In the genomic region with DNA sequence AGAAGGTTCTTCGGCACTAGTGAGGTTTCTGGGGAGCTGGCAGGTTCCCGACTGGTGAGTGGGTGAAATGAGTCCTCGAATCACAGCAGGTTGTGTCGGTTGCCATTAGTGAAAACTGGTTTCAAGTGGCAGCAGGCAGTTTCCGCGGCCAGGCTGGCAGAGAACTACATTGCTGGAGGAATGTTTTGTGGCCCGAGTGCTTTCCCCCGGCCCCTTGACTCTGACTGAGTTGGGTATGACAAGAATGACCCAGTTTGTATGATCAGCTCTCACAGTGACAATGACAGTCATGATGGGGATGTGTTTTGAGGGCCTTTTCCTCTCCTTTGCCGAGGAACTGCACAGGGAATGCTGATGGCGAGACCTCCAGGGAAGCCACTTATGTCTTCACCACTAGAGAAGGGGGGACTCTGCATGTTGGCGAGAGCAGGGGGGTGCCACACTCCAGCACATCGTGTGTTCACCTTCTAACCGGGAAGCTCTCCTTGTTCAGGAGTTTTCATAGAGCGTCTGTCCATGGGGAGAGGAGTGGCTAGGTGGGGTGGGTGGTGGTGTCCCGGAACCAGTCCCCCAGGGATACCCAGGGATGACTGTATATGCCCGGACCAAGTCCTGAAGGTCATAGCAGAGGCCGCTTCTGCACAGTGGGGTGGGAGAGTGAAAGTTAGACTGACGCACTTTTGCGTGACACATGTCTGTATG, we compare ENCODE assay signal across 12 cellular contexts.
DNase-seq lines count a peak whose midpoint lies in the region; ATAC-seq and TF ChIP-seq lines count a peak whose summit lies in the region.
"Had no signal": no experiment of that assay in that cellular context is flagged by ENCODE, and none has a peak within 500 bp of the region (broad histone marks: within the 10 kb centered on the region; RNA-seq: fewer than 3 reads in every experiment).

No MANE protein-coding gene starts in this region.

- peaks cover 4% of the 10 kb centered on the region for H3K36me3 Mint-ChIP-seq in CD4-positive, alpha-beta T cell (ENCODE audit: low read depth)
- H3K36me3 Mint-ChIP-seq in activated naive CD4-positive, alpha-beta T cell treated with anti-CD3 and anti-CD28 coated beads, Interleukin-2, amount 50 U/mL, for 72 hours, result peaks cover 29 to 33% of the 10 kb centered on the region in 2 donors
- peaks cover 11% of the 10 kb centered on the region for H3K36me3 Mint-ChIP-seq in nephron (ENCODE audit: low read depth)
- no peaks in the 10 kb centered on the region for H3K36me3 Mint-ChIP-seq in MCF 10A (ENCODE audit: insufficient read depth, unreplicated experiment)

- BruUV-seq in MCF 10A (replicated peaks; lab: Mats Ljungman, UMichigan), result no TSS peak

- H3K27me3 Mint-ChIP-seq in CD4-positive, alpha-beta T cell, result no peaks in the 10 kb centered on the region
- H3K27me3 Mint-ChIP-seq in nephron (ENCODE audit: low read depth), result peaks cover 3% of the 10 kb centered on the region
- no peaks in the 10 kb centered on the region for H3K27me3 Mint-ChIP-seq in MCF 10A (ENCODE audit: insufficient read depth, unreplicated experiment)

- POLR2A ChIA-PET in CD4-positive, alpha-beta T cell (lab: Charles Lee), result interaction anchor here (1.0 to 3.4 kb wide), 3 partner anchors 12 to 331 kb away, joined by 3 to 26 read pairs (median 4); no protein-coding TSS in a partner anchor
- POLR2A ChIA-PET in MCF 10A (lab: Yijun Ruan, JAX), result no interaction called here

- CTCF ChIA-PET in CD4-positive, alpha-beta T cell (lab: Charles Lee), result interaction anchor here (1.8 kb wide), 1 partner anchor 23 kb away, joined by 7 read pairs; no protein-coding TSS in a partner anchor
- CTCF ChIA-PET in MCF 10A (lab: Yijun Ruan, JAX), result no interaction called here

- intact Hi-C loops in CD4-positive, alpha-beta T cell (cut with DNase I, micrococcal nuclease), result loop anchor here in 1 of 2 experiments (10.0 kb wide), 2 partner anchors 51 to 109 kb away; no protein-coding TSS in a partner anchor
- intact Hi-C loops in MCF 10A (cut with micrococcal nuclease), result no loop called here

- H3K9me3 Mint-ChIP-seq in CD4-positive, alpha-beta T cell, result peaks cover 2% of the 10 kb centered on the region
- peaks cover 9 to 15% of the 10 kb centered on the region in 2 donors for H3K9me3 Mint-ChIP-seq in activated naive CD4-positive, alpha-beta T cell treated with anti-CD3 and anti-CD28 coated beads, Interleukin-2, amount 50 U/mL, for 72 hours
- H3K9me3 Mint-ChIP-seq in nephron (peaks cover 2% of the 10 kb centered on the region), MCF 10A (ENCODE audit: unreplicated experiment) (no peaks in the 10 kb centered on the region)

- peak overlapping the region; percentile 92 for H3K27ac Mint-ChIP-seq in CD4-positive, alpha-beta T cell
- H3K27ac Mint-ChIP-seq in activated naive CD4-positive, alpha-beta T cell treated with anti-CD3 and anti-CD28 coated beads, Interleukin-2, amount 50 U/mL, for 72 hours, result peak overlapping the region; percentile 95 to 96
- H3K27ac Mint-ChIP-seq in nephron (peak overlapping the region in 2 of 3 experiments; percentile 37 to 72), MCF 10A (ENCODE audit: low read depth, unreplicated experiment) (no peak overlapping the region)

- TF ChIP-seq CTCF in CD4-positive, alpha-beta T cell (IDR thresholded peaks at IDR 0.05), result no peak
- TF ChIP-seq CTCF in nephron (IDR thresholded peaks at IDR 0.05; ENCODE audit: unreplicated experiment in 3 of 3) (no peak), MCF 10A (IDR thresholded peaks at IDR 0.05; ENCODE audit: unreplicated experiment) (no peak)

- peak overlapping the region; percentile 26 for H3K27ac ChIP-seq in CD4-positive, alpha-beta T cell (ENCODE audit: low read depth, low read length)
- H3K27ac ChIP-seq: BLaER1 had no signal

- ATAC-seq in CD4-positive, alpha-beta T cell (ENCODE audit: poor library complexity), result no peak
- peak; percentile 40 to 45 for ATAC-seq in activated naive CD4-positive, alpha-beta T cell treated with anti-CD3 and anti-CD28 coated beads, Interleukin-2, amount 50 U/mL, for 72 hours
- no peak for ATAC-seq in HG03175 (IDR thresholded peaks at IDR 0.05; ENCODE audit: unreplicated experiment)
- ATAC-seq: mucosa of descending colon had no signal

- no peaks in the 10 kb centered on the region for H3K9me3 ChIP-seq in CD4-positive, alpha-beta T cell (ENCODE audit: control insufficient read depth, low read length)
- H3K9me3 ChIP-seq: mucosa of descending colon had no signal

- H3K4me1 Mint-ChIP-seq in CD4-positive, alpha-beta T cell (ENCODE audit: low read depth), result peaks cover 91% of the 10 kb centered on the region
- H3K4me1 Mint-ChIP-seq in nephron (peaks cover 71% of the 10 kb centered on the region), MCF 10A (ENCODE audit: insufficient read depth, unreplicated experiment) (peaks cover 30% of the 10 kb centered on the region)

- no peaks in the 10 kb centered on the region for H3K27me3 ChIP-seq in CD4-positive, alpha-beta T cell (ENCODE audit: control insufficient read depth, insufficient read depth, low read length)
- H3K27me3 ChIP-seq: BLaER1 had no signal

- DNase-seq in CD4-positive, alpha-beta T cell, result peak in 1 of 10 experiments; percentile 21
- DNase-seq in NCI-H2107 treated with DMSO at 0.1 percent for 48 hours (lab: John Stamatoyannopoulos, UW; ENCODE audit: unreplicated experiment) (peak; percentile 88), COLO668 (lab: John Stamatoyannopoulos, UW; ENCODE audit: unreplicated experiment) (no peak), inferior parietal cortex (ENCODE audit: extremely low spot score) (no peak), MCF 10A (ENCODE audit: unreplicated experiment) (no peak)
- DNase-seq in activated naive CD4-positive, alpha-beta T cell treated with anti-CD3 and anti-CD28 coated beads, Interleukin-2, amount 50 U/mL, for 72 hours (ENCODE audit: low spot score in 2 of 2), result peak; percentile 48 to 77
- DNase-seq: hippocampal formation, mucosa of descending colon, SW 1271 had no signal

- H3K4me3 Mint-ChIP-seq in CD4-positive, alpha-beta T cell, result peak overlapping the region; percentile 67
- H3K4me3 Mint-ChIP-seq in nephron, result no peak overlapping the region
- H3K4me3 Mint-ChIP-seq in MCF 10A (ENCODE audit: unreplicated experiment), result no peak overlapping the region

Comparison
In these comparisons a context has a peak if more than half of its experiments do, and no peak if none do; other contexts are left out.
1. ATAC-seq: peak in activated naive CD4-positive, alpha-beta T cell treated with anti-CD3 and anti-CD28 coated beads, Interleukin-2, amount 50 U/mL, for 72 hours (2 of 2); none in CD4-positive, alpha-beta T cell (single experiment) and HG03175 (single experiment).
2. DNase-seq: peak in NCI-H2107 treated with DMSO at 0.1 percent for 48 hours (single experiment) and activated naive CD4-positive, alpha-beta T cell treated with anti-CD3 and anti-CD28 coated beads, Interleukin-2, amount 50 U/mL, for 72 hours (2 of 2); none in COLO668 (single experiment), inferior parietal cortex (single experiment) and MCF 10A (single experiment).